ENCODE assay signal across 1 cellular context in genomic region chr1:65279092-65279448, GRCh38.
A peak's percentile ranks its signal among the peaks of the same experiment; 100 is the strongest.
TF ChIP-seq lines count a peak whose summit lies in the region.

No MANE protein-coding gene starts in this region.

TF ChIP-seq in K562, 482 proteins besides CTCF, POLR2A, EP300 and RAD21 (continued from another document and continues in another):
- TF ChIP-seq, protein P1, sequence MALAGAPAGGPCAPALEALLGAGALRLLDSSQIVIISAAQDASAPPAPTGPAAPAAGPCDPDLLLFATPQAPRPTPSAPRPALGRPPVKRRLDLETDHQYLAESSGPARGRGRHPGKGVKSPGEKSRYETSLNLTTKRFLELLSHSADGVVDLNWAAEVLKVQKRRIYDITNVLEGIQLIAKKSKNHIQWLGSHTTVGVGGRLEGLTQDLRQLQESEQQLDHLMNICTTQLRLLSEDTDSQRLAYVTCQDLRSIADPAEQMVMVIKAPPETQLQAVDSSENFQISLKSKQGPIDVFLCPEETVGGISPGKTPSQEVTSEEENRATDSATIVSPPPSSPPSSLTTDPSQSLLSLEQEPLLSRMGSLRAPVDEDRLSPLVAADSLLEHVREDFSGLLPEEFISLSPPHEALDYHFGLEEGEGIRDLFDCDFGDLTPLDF (CRISPR knock-in tag; IDR thresholded peaks at IDR 0.05): no peak
- TF ChIP-seq ZNF77 (CRISPR knock-in tag; IDR thresholded peaks at IDR 0.05) (no peak), TCF7 (IDR thresholded peaks at IDR 0.05; ENCODE audit: borderline replicate concordance) (no peak), STAT5B (CRISPR knock-in tag; IDR thresholded peaks at IDR 0.05) (no peak), MLLT1 (IDR thresholded peaks at IDR 0.05) (no peak), ZNF311 (CRISPR knock-in tag; IDR thresholded peaks at IDR 0.05) (no peak), ZNF165 (CRISPR knock-in tag; IDR thresholded peaks at IDR 0.05; ENCODE audit: borderline replicate concordance) (no peak), TFAP4 (CRISPR knock-in tag; IDR thresholded peaks at IDR 0.05; ENCODE audit: borderline replicate concordance) (peak; percentile 61), ZBTB12 (CRISPR knock-in tag; IDR thresholded peaks at IDR 0.05) (no peak), TAF9B (IDR thresholded peaks at IDR 0.05; ENCODE audit: partially characterized antibody) (no peak), HNRNPUL1 (IDR thresholded peaks at IDR 0.05; ENCODE audit: low read length) (no peak), CC2D1A (IDR thresholded peaks at IDR 0.05) (no peak), RREB1 (CRISPR knock-in tag; IDR thresholded peaks at IDR 0.05) (no peak), ZBTB43 (CRISPR knock-in tag; IDR thresholded peaks at IDR 0.05) (no peak), SMARCC2 (IDR thresholded peaks at IDR 0.05; ENCODE audit: low read depth) (no peak), ZNF717 (CRISPR knock-in tag; IDR thresholded peaks at IDR 0.05) (no peak), ZSCAN29 (IDR thresholded peaks at IDR 0.05) (no peak), SRSF3 (IDR thresholded peaks at IDR 0.05; ENCODE audit: insufficient read depth, low read length) (no peak), MTF1 (CRISPR knock-in tag; IDR thresholded peaks at IDR 0.05; ENCODE audit: borderline replicate concordance) (no peak), KLF16 (IDR thresholded peaks at IDR 0.05) (peak; percentile 34; the same call in 1 of the 2 replicates), MEIS2 (IDR thresholded peaks at IDR 0.05; ENCODE audit: partially characterized antibody) (no peak), ILF3 (IDR thresholded peaks at IDR 0.05; ENCODE audit: borderline replicate concordance) (no peak), CSDE1 (IDR thresholded peaks at IDR 0.05) (no peak), PHF8 (IDR thresholded peaks at IDR 0.05; ENCODE audit: borderline replicate concordance, low read length) (no peak), SMAD3 (CRISPR knock-in tag; conservative IDR thresholded peaks at IDR 0.05) (no peak), IFI16 (CRISPR knock-in tag; IDR thresholded peaks at IDR 0.05) (no peak), PML (IDR thresholded peaks at IDR 0.05; ENCODE audit: low read length) (peak; percentile 47; the same call in 1 of the 2 replicates), TAF1 (IDR thresholded peaks at IDR 0.05; ENCODE audit: control insufficient read depth, extremely low read depth, insufficient read depth, low read length, severe bottlenecking) (no peak), SNIP1 (IDR thresholded peaks at IDR 0.05; ENCODE audit: low read depth) (no peak), LEF1 (IDR thresholded peaks at IDR 0.05) (no peak), ELK1 (CRISPR knock-in tag; IDR thresholded peaks at IDR 0.05) (no peak), CEBPG (CRISPR knock-in tag; IDR thresholded peaks at IDR 0.05) (no peak), CEBPG (tag; conservative IDR thresholded peaks at IDR 0.05 in 1 of 2, IDR thresholded peaks at IDR 0.05 in 1 of 2) (no peak), FOXK2 (conservative IDR thresholded peaks at IDR 0.05 in 1 of 2, IDR thresholded peaks at IDR 0.05 in 1 of 2; ENCODE audit: low read depth in 2 of 2) (no peak), PTTG1 (tag; IDR thresholded peaks at IDR 0.05; ENCODE audit: low read depth) (no peak), SIN3A (IDR thresholded peaks at IDR 0.05; ENCODE audit: borderline replicate concordance in 2 of 2, control insufficient read depth in 1 of 2, low read depth in 2 of 2, low read length in 2 of 2) (0 out of 4 replicates have a peak, but pooled peaks of 1 of the 2 experiments have one; percentile 18), ZNF507 (tag; conservative IDR thresholded peaks at IDR 0.05) (no peak), MLX (CRISPR knock-in tag; conservative IDR thresholded peaks at IDR 0.05) (no peak), C11orf30 (IDR thresholded peaks at IDR 0.05; ENCODE audit: low read depth) (no peak)
- TF ChIP-seq, protein P2, sequence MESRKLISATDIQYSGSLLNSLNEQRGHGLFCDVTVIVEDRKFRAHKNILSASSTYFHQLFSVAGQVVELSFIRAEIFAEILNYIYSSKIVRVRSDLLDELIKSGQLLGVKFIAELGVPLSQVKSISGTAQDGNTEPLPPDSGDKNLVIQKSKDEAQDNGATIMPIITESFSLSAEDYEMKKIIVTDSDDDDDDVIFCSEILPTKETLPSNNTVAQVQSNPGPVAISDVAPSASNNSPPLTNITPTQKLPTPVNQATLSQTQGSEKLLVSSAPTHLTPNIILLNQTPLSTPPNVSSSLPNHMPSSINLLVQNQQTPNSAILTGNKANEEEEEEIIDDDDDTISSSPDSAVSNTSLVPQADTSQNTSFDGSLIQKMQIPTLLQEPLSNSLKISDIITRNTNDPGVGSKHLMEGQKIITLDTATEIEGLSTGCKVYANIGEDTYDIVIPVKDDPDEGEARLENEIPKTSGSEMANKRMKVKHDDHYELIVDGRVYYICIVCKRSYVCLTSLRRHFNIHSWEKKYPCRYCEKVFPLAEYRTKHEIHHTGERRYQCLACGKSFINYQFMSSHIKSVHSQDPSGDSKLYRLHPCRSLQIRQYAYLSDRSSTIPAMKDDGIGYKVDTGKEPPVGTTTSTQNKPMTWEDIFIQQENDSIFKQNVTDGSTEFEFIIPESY (CRISPR knock-in tag; IDR thresholded peaks at IDR 0.05): no peak
- TF ChIP-seq, protein P3, sequence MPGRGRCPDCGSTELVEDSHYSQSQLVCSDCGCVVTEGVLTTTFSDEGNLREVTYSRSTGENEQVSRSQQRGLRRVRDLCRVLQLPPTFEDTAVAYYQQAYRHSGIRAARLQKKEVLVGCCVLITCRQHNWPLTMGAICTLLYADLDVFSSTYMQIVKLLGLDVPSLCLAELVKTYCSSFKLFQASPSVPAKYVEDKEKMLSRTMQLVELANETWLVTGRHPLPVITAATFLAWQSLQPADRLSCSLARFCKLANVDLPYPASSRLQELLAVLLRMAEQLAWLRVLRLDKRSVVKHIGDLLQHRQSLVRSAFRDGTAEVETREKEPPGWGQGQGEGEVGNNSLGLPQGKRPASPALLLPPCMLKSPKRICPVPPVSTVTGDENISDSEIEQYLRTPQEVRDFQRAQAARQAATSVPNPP (IDR thresholded peaks at IDR 0.05; ENCODE audit: borderline replicate concordance, insufficient read depth, insufficient read length): no peak
- TF ChIP-seq, protein P4, sequence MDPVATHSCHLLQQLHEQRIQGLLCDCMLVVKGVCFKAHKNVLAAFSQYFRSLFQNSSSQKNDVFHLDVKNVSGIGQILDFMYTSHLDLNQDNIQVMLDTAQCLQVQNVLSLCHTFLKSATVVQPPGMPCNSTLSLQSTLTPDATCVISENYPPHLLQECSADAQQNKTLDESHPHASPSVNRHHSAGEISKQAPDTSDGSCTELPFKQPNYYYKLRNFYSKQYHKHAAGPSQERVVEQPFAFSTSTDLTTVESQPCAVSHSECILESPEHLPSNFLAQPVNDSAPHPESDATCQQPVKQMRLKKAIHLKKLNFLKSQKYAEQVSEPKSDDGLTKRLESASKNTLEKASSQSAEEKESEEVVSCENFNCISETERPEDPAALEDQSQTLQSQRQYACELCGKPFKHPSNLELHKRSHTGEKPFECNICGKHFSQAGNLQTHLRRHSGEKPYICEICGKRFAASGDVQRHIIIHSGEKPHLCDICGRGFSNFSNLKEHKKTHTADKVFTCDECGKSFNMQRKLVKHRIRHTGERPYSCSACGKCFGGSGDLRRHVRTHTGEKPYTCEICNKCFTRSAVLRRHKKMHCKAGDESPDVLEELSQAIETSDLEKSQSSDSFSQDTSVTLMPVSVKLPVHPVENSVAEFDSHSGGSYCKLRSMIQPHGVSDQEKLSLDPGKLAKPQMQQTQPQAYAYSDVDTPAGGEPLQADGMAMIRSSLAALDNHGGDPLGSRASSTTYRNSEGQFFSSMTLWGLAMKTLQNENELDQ (CRISPR knock-in tag; IDR thresholded peaks at IDR 0.05; ENCODE audit: borderline replicate concordance): no peak
